ENCODE assay signal across 8 cellular contexts in genomic region chr22:30920407-30920806, GRCh38. TPM values are rescaled to one million over a fixed set of nuclear protein-coding genes. Genes with fewer than 3 reads are reported as not detected.
A peak's percentile ranks its signal among the peaks of the same experiment; 100 is the strongest.
DNase-seq lines count a peak whose midpoint lies in the region; ATAC-seq and TF ChIP-seq lines count a peak whose summit lies in the region.

No MANE protein-coding gene starts in this region.

- H3K36me3 ChIP-seq in OCI-LY7 (ENCODE audit: insufficient read depth, low read length), result peaks cover 33% of the 10 kb centered on the region
- peaks cover 0 to 21% (median 0%) of the 10 kb centered on the region in 3 experiments for H3K36me3 ChIP-seq in naive thymus-derived CD4-positive, alpha-beta T cell (ENCODE audit: control insufficient read depth in 2 of 3, insufficient read depth in 3 of 3, low read length in 3 of 3)

- H3K4me3 ChIP-seq in HFF-Myc (replicated peaks; ENCODE audit: low read depth, low read length), result no peak overlapping the region
- H3K4me3 ChIP-seq in OCI-LY7 (ENCODE audit: low read depth, low read length, poor library complexity, severe bottlenecking), result peak overlapping the region; percentile 68
- no peak overlapping the region for H3K4me3 ChIP-seq in epithelial cell of proximal tubule (ENCODE audit: low read depth, low read length)
- H3K4me3 ChIP-seq in naive thymus-derived CD4-positive, alpha-beta T cell (ENCODE audit: low read length), result no peak overlapping the region

- H4K20me1 ChIP-seq in OCI-LY7 (ENCODE audit: insufficient read depth, low read length), result no peaks in the 10 kb centered on the region

- TF ChIP-seq CTCF in HFF-Myc (IDR thresholded peaks at IDR 0.05; ENCODE audit: low read depth, low read length, missing control alignments) (peak; percentile 94), OCI-LY7 (conservative IDR thresholded peaks at IDR 0.05; ENCODE audit: low read length) (peak; percentile 96), epithelial cell of proximal tubule (conservative IDR thresholded peaks at IDR 0.05; ENCODE audit: low read depth, low read length) (peak; percentile 91)

- peaks cover 12% of the 10 kb centered on the region for H3K4me1 ChIP-seq in OCI-LY7 (ENCODE audit: insufficient read depth, low read length, poor library complexity, severe bottlenecking)
- H3K4me1 ChIP-seq in naive thymus-derived CD4-positive, alpha-beta T cell (ENCODE audit: control insufficient read depth in 2 of 2, insufficient read depth in 2 of 2, low read length in 2 of 2), result peaks cover 6 to 16% of the 10 kb centered on the region in 2 donors

- H2AFZ ChIP-seq in OCI-LY7 (ENCODE audit: low read length), result no peak overlapping the region; the same call in 1 of the 2 replicates

- peaks cover 4 to 29% (median 21%) of the 10 kb centered on the region in 7 donors for H3K4me1 Mint-ChIP-seq in naive thymus-derived CD4-positive, alpha-beta T cell

- H3K4me3 Mint-ChIP-seq in naive thymus-derived CD4-positive, alpha-beta T cell, result peak overlapping the region; percentile 62 to 89 (median 77)

- peaks cover 6 to 17% (median 14%) of the 10 kb centered on the region in 5 donors for H3K36me3 Mint-ChIP-seq in naive thymus-derived CD4-positive, alpha-beta T cell

- no peaks in the 10 kb centered on the region for H3K9me2 ChIP-seq in OCI-LY7 (ENCODE audit: insufficient read depth, low read length)

- H3K27me3 ChIP-seq in naive thymus-derived CD4-positive, alpha-beta T cell (ENCODE audit: control insufficient read depth in 2 of 2, insufficient read depth in 2 of 2, low read length in 2 of 2), result no peaks in the 10 kb centered on the region

- CTCF ChIA-PET in OCI-LY7 (lab: Charles Lee; ENCODE audit: unreplicated experiment), result no interaction called here
- CTCF ChIA-PET in naive thymus-derived CD4-positive, alpha-beta T cell (lab: Charles Lee), result interaction anchor here (0.6 to 3.5 kb wide), 24 partner anchors 11 to 414 kb away, joined by 3 to 21 read pairs (median 4); partner anchors contain the start of genes MORC2 and TUG1

- peaks cover 16% of the 10 kb centered on the region; the same call in 1 of the 2 replicates for H3K79me2 ChIP-seq in OCI-LY7 (ENCODE audit: insufficient read depth, low read depth, low read length)

- H3K4me2 ChIP-seq in OCI-LY7 (ENCODE audit: low read length), result peak overlapping the region; percentile 74

- H3K27ac ChIP-seq in OCI-LY7 (ENCODE audit: low read depth, low read length, poor library complexity, severe bottlenecking), result no peak overlapping the region
- H3K27ac ChIP-seq in naive thymus-derived CD4-positive, alpha-beta T cell (ENCODE audit: low read depth, low read length), result peak overlapping the region; percentile 43

- BruUV-seq in OCI-LY7 (replicated peaks; lab: Mats Ljungman, UMichigan), result no TSS peak

- peaks cover 0 to 5% (median 0%) of the 10 kb centered on the region in 11 donors for H3K9me3 Mint-ChIP-seq in naive thymus-derived CD4-positive, alpha-beta T cell

- DNase-seq in CD1c-positive myeloid dendritic cell (ENCODE audit: extremely low spot score) (peak; percentile 79), HFF-Myc (ENCODE audit: extremely low read depth, low read depth) (peak; percentile 9), OCI-LY7 (ENCODE audit: low spot score) (peak; percentile 82), activated T-cell treated with anti-CD3 and anti-CD28 coated beads for 48 hours (ENCODE audit: low read depth) (peak; percentile 79), epithelial cell of proximal tubule (ENCODE audit: low read depth) (no peak)
- DNase-seq in naive thymus-derived CD4-positive, alpha-beta T cell, result peak; percentile 65 to 84 (median 78)
- peak; percentile 57 to 74 for DNase-seq in stimulated activated CD8-positive, alpha-beta memory T cell treated with anti-CD3 and anti-CD28 coated beads, Interleukin-7, amount 100 ng/mL, for 48 hours (ENCODE audit: extremely low read depth in 1 of 2, low read depth in 1 of 2)

- POLR2A ChIA-PET in OCI-LY7 (lab: Charles Lee), result no interaction called here
- POLR2A ChIA-PET in naive thymus-derived CD4-positive, alpha-beta T cell (lab: Charles Lee), result interaction anchor here (0.6 to 9.2 kb wide), 6 partner anchors 20 to 364 kb away, joined by 4 to 104 read pairs (median 6); partner anchors contain the start of genes MORC2 and TUG1

- intact Hi-C loops in OCI-LY7 (cut with micrococcal nuclease; ENCODE audit: unreplicated experiment), result loop anchor here (1.0 kb wide), 2 partner anchors 157 to 286 kb away; no protein-coding TSS in a partner anchor
- intact Hi-C loops in naive thymus-derived CD4-positive, alpha-beta T cell (cut with micrococcal nuclease), result loop anchor here (1.0 to 5.0 kb wide), 5 partner anchors 21 to 312 kb away; no protein-coding TSS in a partner anchor

- ATAC-seq in naive thymus-derived CD4-positive, alpha-beta T cell, result peak; percentile 88
- ATAC-seq in GM18867 (IDR thresholded peaks at IDR 0.05; ENCODE audit: unreplicated experiment), result no peak

- peak overlapping the region; percentile 5 to 90 (median 28) for H3K27ac Mint-ChIP-seq in naive thymus-derived CD4-positive, alpha-beta T cell

- peaks cover 0 to 2% (median 0%) of the 10 kb centered on the region in 5 donors for H3K27me3 Mint-ChIP-seq in naive thymus-derived CD4-positive, alpha-beta T cell

- 0 out of 2 replicates have a peak, but pooled peaks cover 3% of the 10 kb centered on the region for H3K9me3 ChIP-seq in OCI-LY7 (ENCODE audit: low read length)
- H3K9me3 ChIP-seq in naive thymus-derived CD4-positive, alpha-beta T cell (ENCODE audit: control insufficient read depth in 2 of 3, low read length in 3 of 3), result no peaks in the 10 kb centered on the region

RNA-seq across cellular contexts. Expression of gene MORC2, which starts 48.2 kb away (rescaled TPM):
- total RNA-seq in OCI-LY7 (2014; rRNA removed; shearing (Covaris generic)), result 22.9 and 26.0 TPM in 2 replicates
- total RNA-seq in OCI-LY7 (2022) (35.6 and 37.4 TPM in 2 replicates), epithelial cell of proximal tubule (7.1 and 9.0 TPM in 2 replicates)
- total RNA-seq in naive thymus-derived CD4-positive, alpha-beta T cell, result 10 to 100 TPM; 34.8 to 66.9 (median 46.5) TPM
- polyA plus RNA-seq in naive thymus-derived CD4-positive, alpha-beta T cell, result 10 to 100 TPM; 12.8 to 25.6 TPM

RNA-seq across cellular contexts. Expression of gene TUG1, which starts 48.7 kb away (rescaled TPM):
- 60.1 and 70.3 TPM in 2 replicates for total RNA-seq in OCI-LY7 (2014; rRNA removed; shearing (Covaris generic))
- 109 and 127 TPM in 2 replicates for total RNA-seq in OCI-LY7 (2022)
- 29.8 and 33.6 TPM in 2 replicates for total RNA-seq in epithelial cell of proximal tubule
- total RNA-seq in naive thymus-derived CD4-positive, alpha-beta T cell, result 100 to 1,000 TPM in 3 of 5 experiments, 10 to 100 TPM in 2; 82.7 to 159 (median 113) TPM
- polyA plus RNA-seq in naive thymus-derived CD4-positive, alpha-beta T cell, result 10 to 100 TPM; 24.0 to 33.3 TPM
